4 cellular contexts compared by ENCODE assay signal in the genomic region with DNA sequence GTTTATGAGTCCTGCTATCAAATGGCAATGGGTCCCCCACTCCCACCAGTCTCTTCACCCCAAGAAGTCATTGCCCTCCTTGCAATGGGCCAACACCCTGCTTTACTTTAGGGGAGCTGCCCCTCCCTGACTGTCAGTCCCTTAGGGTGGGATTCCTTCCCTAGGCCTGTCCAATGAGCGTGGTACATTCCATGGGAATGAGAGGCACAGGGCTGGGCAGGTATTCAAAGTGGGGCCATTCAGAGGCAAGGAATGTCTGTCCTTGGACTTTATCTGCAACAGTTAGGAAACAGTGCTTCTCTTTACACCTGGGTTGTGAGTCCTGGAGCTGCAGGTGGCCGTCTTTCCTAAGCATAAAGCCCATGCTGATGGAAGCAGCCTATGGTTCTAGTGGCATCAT. TPM values are rescaled to one million over a fixed set of nuclear protein-coding genes. Genes with fewer than 3 reads are reported as not detected.
"Had no signal": no experiment of that assay in that cellular context is flagged by ENCODE, and none has a peak within 500 bp of the region (broad histone marks: within the 10 kb centered on the region; RNA-seq: fewer than 3 reads in every experiment).

No MANE protein-coding gene starts in this region.

- DNase-seq: GDM1, GF-D8 had no signal

- ATAC-seq: GM12878 had no signal

- H3K4me3 ChIP-seq: GM12878 had no signal

RNA-seq across cellular contexts. Expression of gene TMEM132C, which starts 40.8 kb away (rescaled TPM):
- total RNA-seq: G401, GM12878 had no signal
- polyA plus RNA-seq: GM12878 had no signal
